1 cellular context compared by ENCODE assay signal in the genomic region with DNA sequence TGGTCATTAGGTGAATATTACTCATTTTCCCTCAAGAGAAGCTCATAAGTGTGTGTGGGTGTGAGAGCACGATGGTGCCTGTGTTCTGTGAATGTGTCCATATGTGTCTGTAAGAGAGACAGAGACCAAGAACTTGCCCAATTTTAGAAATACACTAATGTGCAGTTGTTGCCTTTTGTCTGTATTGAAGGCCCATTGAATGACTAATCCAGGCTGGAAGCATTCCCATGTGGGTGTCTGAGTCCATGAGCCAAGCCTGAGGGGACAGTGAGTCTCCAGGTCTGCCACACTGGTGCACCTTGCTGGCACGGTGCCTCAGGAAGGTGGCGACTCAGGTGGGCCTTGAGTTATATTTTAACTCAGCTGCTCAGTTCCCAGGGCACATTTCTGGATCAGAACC.
TF ChIP-seq lines count a peak whose summit lies in the region.

No MANE protein-coding gene starts in this region.

TF ChIP-seq in GM12878, 131 proteins besides CTCF, POLR2A, EP300 and RAD21:
- TF ChIP-seq, protein P1, sequence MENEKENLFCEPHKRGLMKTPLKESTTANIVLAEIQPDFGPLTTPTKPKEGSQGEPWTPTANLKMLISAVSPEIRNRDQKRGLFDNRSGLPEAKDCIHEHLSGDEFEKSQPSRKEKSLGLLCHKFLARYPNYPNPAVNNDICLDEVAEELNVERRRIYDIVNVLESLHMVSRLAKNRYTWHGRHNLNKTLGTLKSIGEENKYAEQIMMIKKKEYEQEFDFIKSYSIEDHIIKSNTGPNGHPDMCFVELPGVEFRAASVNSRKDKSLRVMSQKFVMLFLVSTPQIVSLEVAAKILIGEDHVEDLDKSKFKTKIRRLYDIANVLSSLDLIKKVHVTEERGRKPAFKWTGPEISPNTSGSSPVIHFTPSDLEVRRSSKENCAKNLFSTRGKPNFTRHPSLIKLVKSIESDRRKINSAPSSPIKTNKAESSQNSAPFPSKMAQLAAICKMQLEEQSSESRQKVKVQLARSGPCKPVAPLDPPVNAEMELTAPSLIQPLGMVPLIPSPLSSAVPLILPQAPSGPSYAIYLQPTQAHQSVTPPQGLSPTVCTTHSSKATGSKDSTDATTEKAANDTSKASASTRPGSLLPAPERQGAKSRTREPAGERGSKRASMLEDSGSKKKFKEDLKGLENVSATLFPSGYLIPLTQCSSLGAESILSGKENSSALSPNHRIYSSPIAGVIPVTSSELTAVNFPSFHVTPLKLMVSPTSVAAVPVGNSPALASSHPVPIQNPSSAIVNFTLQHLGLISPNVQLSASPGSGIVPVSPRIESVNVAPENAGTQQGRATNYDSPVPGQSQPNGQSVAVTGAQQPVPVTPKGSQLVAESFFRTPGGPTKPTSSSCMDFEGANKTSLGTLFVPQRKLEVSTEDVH (IDR thresholded peaks at IDR 0.05; ENCODE audit: low read depth, partially characterized antibody) = no peak
- TF ChIP-seq, protein P2, sequence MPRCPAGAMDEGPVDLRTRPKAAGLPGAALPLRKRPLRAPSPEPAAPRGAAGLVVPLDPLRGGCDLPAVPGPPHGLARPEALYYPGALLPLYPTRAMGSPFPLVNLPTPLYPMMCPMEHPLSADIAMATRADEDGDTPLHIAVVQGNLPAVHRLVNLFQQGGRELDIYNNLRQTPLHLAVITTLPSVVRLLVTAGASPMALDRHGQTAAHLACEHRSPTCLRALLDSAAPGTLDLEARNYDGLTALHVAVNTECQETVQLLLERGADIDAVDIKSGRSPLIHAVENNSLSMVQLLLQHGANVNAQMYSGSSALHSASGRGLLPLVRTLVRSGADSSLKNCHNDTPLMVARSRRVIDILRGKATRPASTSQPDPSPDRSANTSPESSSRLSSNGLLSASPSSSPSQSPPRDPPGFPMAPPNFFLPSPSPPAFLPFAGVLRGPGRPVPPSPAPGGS (IDR thresholded peaks at IDR 0.05; ENCODE audit: borderline replicate concordance, insufficient read depth, low read depth, low read length, poor library complexity, severe bottlenecking) = peak; percentile 66
- TF ChIP-seq HCFC1 (IDR thresholded peaks at IDR 0.05; ENCODE audit: low read length) = no peak
- TF ChIP-seq RUNX3 (IDR thresholded peaks at IDR 0.05; ENCODE audit: low read length) = peak; percentile 9; the same call in 1 of the 2 replicates
- no peak for TF ChIP-seq RB1 (IDR thresholded peaks at IDR 0.05; ENCODE audit: borderline replicate concordance)
- no peak for TF ChIP-seq CREM (IDR thresholded peaks at IDR 0.05; ENCODE audit: low read depth)
